In the genomic region with DNA sequence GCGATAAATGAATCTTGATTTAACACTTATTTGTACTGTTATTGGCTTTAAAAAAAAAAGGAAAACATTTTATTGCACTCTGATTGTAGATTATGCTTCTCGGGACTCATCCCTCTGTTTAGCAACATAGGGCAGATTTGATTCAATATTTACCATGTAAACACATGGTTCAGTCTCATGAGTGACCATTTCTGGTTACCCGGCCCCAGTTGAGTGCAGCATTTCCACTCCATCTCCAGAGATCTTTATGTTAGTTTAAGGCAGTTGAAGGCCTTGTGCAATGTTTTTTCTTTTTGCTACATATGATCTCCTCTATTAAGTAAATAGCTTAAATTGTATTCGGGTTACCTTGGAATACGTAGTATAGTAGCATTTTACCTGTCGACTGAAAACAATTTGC, we compare ENCODE assay signal across 13 cellular contexts.
DNase-seq lines count a peak whose midpoint lies in the region; TF ChIP-seq lines count a peak whose summit lies in the region.
"Had no signal": no experiment of that assay in that cellular context is flagged by ENCODE, and none has a peak within 500 bp of the region (broad histone marks: within the 10 kb centered on the region; RNA-seq: fewer than 3 reads in every experiment).

No MANE protein-coding gene starts in this region.

- TF ChIP-seq CTCF in GM13976 (IDR thresholded peaks at IDR 0.05; ENCODE audit: borderline replicate concordance, control extremely low read depth, extremely low read depth, insufficient read depth, missing control alignments), result no peak

- POLR2A ChIA-PET in activated CD4-positive, alpha-beta memory T cell treated with anti-CD3 and anti-CD28 coated beads, Interleukin-2, amount 10 ng/mL, durations not matched to agents 7 days and 5 days (lab: Charles Lee), result no interaction called here

- H3K36me3 Mint-ChIP-seq in activated CD4-positive, alpha-beta memory T cell treated with anti-CD3 and anti-CD28 coated beads, Interleukin-2, amount 10 ng/mL, durations not matched to agents 7 days and 5 days (ENCODE audit: low read depth), result peaks cover 5% of the 10 kb centered on the region
- H3K36me3 Mint-ChIP-seq: CD8-positive, alpha-beta T cell had no signal

- H3K27me3 ChIP-seq in endocrine pancreas (ENCODE audit: control insufficient read depth, insufficient read depth, low read length), result no peaks in the 10 kb centered on the region
- H3K27me3 ChIP-seq: BE2C had no signal

- no peak overlapping the region for H3K9ac ChIP-seq in endocrine pancreas (ENCODE audit: control insufficient read depth, insufficient read depth, low read length)
- H3K9ac ChIP-seq: GM23248 had no signal

- no peaks in the 10 kb centered on the region for H3K27me3 Mint-ChIP-seq in activated CD4-positive, alpha-beta memory T cell treated with anti-CD3 and anti-CD28 coated beads, Interleukin-2, amount 10 ng/mL, durations not matched to agents 7 days and 5 days

- no peak overlapping the region for H3K27ac Mint-ChIP-seq in activated CD4-positive, alpha-beta memory T cell treated with anti-CD3 and anti-CD28 coated beads, Interleukin-2, amount 10 ng/mL, durations not matched to agents 7 days and 5 days

- CTCF ChIA-PET in activated CD4-positive, alpha-beta memory T cell treated with anti-CD3 and anti-CD28 coated beads, Interleukin-2, amount 10 ng/mL, durations not matched to agents 7 days and 5 days (lab: Charles Lee), result no interaction called here

- H3K4me1 Mint-ChIP-seq in activated CD4-positive, alpha-beta memory T cell treated with anti-CD3 and anti-CD28 coated beads, Interleukin-2, amount 10 ng/mL, durations not matched to agents 7 days and 5 days, result peaks cover 26% of the 10 kb centered on the region

- no peaks in the 10 kb centered on the region for H3K36me3 ChIP-seq in endocrine pancreas (ENCODE audit: control insufficient read depth, insufficient read depth, low read length)
- H3K36me3 ChIP-seq: BE2C had no signal

- peak overlapping the region; percentile 5 for H3K4me3 ChIP-seq in endocrine pancreas (ENCODE audit: control insufficient read depth, insufficient read depth, low read length)
- H3K4me3 ChIP-seq: A549, GM23248, K562 had no signal

- no peak overlapping the region for H3K4me3 Mint-ChIP-seq in activated CD4-positive, alpha-beta memory T cell treated with anti-CD3 and anti-CD28 coated beads, Interleukin-2, amount 10 ng/mL, durations not matched to agents 7 days and 5 days
- H3K4me3 Mint-ChIP-seq: CD8-positive, alpha-beta T cell had no signal

- DNase-seq in DMS153 treated with DMSO at 0.1 percent for 48 hours (lab: John Stamatoyannopoulos, UW; ENCODE audit: unreplicated experiment), result peak; percentile 13
- peak; percentile 12 for DNase-seq in HuH-7 (ENCODE audit: low spot score)
- no peak for DNase-seq in activated CD4-positive, alpha-beta memory T cell treated with anti-CD3 and anti-CD28 coated beads, Interleukin-2, amount 10 ng/mL, durations not matched to agents 7 days and 5 days
- no peak for DNase-seq in occipital lobe (lab: John Stamatoyannopoulos, UW)
- DNase-seq in GM13976 (ENCODE audit: low spot score), result no peak
- DNase-seq: BE2C; Caco-2; CD8-positive, alpha-beta T cell; GF-D8; GM23248 had no signal

- in situ Hi-C loops in GM13976 (cut with MboI; ENCODE audit: low sequenced_read_pairs, unreplicated experiment), result no loop called here

- H3K4me1 ChIP-seq in endocrine pancreas (ENCODE audit: control insufficient read depth, insufficient read depth, low read length), result no peaks in the 10 kb centered on the region
- H3K4me1 ChIP-seq: A549, BE2C, Caco-2 had no signal

- no peaks in the 10 kb centered on the region for H3K9me3 Mint-ChIP-seq in activated CD4-positive, alpha-beta memory T cell treated with anti-CD3 and anti-CD28 coated beads, Interleukin-2, amount 10 ng/mL, durations not matched to agents 7 days and 5 days

- H3K9me3 ChIP-seq in endocrine pancreas (ENCODE audit: control insufficient read depth, low read length), result no peaks in the 10 kb centered on the region
- H3K9me3 ChIP-seq: A549, BE2C, Caco-2 had no signal

Comparison
In these comparisons a context has a peak if more than half of its experiments do, and no peak if none do; other contexts are left out.
1. DNase-seq: peak in DMS153 treated with DMSO at 0.1 percent for 48 hours (single experiment) and HuH-7 (single experiment); none in activated CD4-positive, alpha-beta memory T cell treated with anti-CD3 and anti-CD28 coated beads, Interleukin-2, amount 10 ng/mL, durations not matched to agents 7 days and 5 days (single experiment), occipital lobe (single experiment) and GM13976 (single experiment).